9 cellular contexts compared by ENCODE assay signal in the genomic region with DNA sequence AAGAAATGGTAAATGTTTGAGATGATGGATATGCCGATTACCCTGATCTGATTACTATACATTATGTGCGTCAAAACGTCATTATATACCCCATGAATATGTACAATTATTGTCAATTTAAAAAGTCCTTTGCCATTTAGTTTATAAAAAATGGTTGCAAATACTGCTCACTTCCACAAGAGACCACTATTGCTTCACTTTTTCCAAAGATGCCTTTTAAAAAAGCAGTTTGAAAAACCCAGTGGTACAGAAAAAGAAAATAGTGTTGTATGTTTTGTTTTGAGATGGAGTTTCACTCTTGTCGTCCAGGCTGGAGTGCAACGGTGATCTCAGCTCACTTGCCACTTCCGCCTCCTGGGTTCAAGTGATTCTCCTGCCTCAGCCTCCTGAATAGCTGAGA. TPM values are rescaled to one million over a fixed set of nuclear protein-coding genes. Genes with fewer than 3 reads are reported as not detected.
A peak's percentile ranks its signal among the peaks of the same experiment; 100 is the strongest.
DNase-seq lines count a peak whose midpoint lies in the region; TF ChIP-seq lines count a peak whose summit lies in the region.
"Had no signal": no experiment of that assay in that cellular context is flagged by ENCODE, and none has a peak within 500 bp of the region (broad histone marks: within the 10 kb centered on the region; RNA-seq: fewer than 3 reads in every experiment).

No MANE protein-coding gene starts in this region.

- no peaks in the 10 kb centered on the region for H3K36me3 ChIP-seq in H7 (replicated peaks; ENCODE audit: control insufficient read depth, insufficient read depth, low read length)

- H3K27me3 ChIP-seq in HL-60 (ENCODE audit: insufficient read depth, poor library complexity, severe bottlenecking) (no peaks in the 10 kb centered on the region), H7 (ENCODE audit: control insufficient read depth, insufficient read depth, low read length) (no peaks in the 10 kb centered on the region)

- H3K27ac ChIP-seq in HL-60 (replicated peaks): no peak overlapping the region

- H3K4me3 ChIP-seq in HL-60 (replicated peaks; ENCODE audit: insufficient read depth, low read length) (no peak overlapping the region), astrocyte of the cerebellum (ENCODE audit: low read depth, low read length) (no peak overlapping the region), H7 (ENCODE audit: insufficient read depth, low read depth, low read length) (no peak overlapping the region)

- in situ Hi-C loops in astrocyte of the cerebellum (cut with HindIII; ENCODE audit: low sequenced_read_pairs): no loop called here

- DNase-seq in GM10266 (ENCODE audit: extremely low spot score): peak; percentile 45
- no peak for DNase-seq in HL-60 (ENCODE audit: low read depth in 1 of 2, low spot score in 1 of 2)
- DNase-seq in astrocyte of the cerebellum (ENCODE audit: low read depth): peak; percentile 23
- peak; percentile 53 for DNase-seq in middle frontal gyrus (ENCODE audit: extremely low spot score, low spot score)
- DNase-seq in stimulated activated CD4-positive, alpha-beta T cell treated with anti-CD3 and anti-CD28 coated beads, Interleukin-2, amount 100 ng/mL, for 48 hours: no peak
- no peak for DNase-seq in iPS-NIHi7 (ENCODE audit: extremely low spot score)
- DNase-seq in effector CD4-positive, alpha-beta T cell: no peak
- no peak for DNase-seq in H7
- DNase-seq: naive B cell had no signal

- peak; percentile 41 for TF ChIP-seq CTCF in GM10266 (IDR thresholded peaks at IDR 0.05; ENCODE audit: control insufficient read depth, insufficient read depth, low read depth, missing control alignments)
- peak; percentile 34 for TF ChIP-seq CTCF in HL-60 (IDR thresholded peaks at IDR 0.05; ENCODE audit: insufficient read depth, low read length)
- peak; percentile 39 for TF ChIP-seq CTCF in astrocyte of the cerebellum (IDR thresholded peaks at IDR 0.05; ENCODE audit: low read depth, low read length, missing control alignments)

RNA-seq across cellular contexts. Expression of gene EDEM1, which starts 39.3 kb away (rescaled TPM):
- total RNA-seq in H7 (2014; rRNA removed; shearing (Covaris generic)): 12.6 and 13.2 TPM in 2 replicates

Comparison
In these comparisons a context has a peak if more than half of its experiments do, and no peak if none do; other contexts are left out.
1. DNase-seq: peak in GM10266 (single experiment), astrocyte of the cerebellum (single experiment) and middle frontal gyrus (single experiment); none in HL-60 (0 of 2), stimulated activated CD4-positive, alpha-beta T cell treated with anti-CD3 and anti-CD28 coated beads, Interleukin-2, amount 100 ng/mL, for 48 hours (0 of 2), iPS-NIHi7 (single experiment), effector CD4-positive, alpha-beta T cell (single experiment) and H7 (single experiment).
2. Peak in every context shown above with its lines, with median percentiles within 50 percentile points of each other: CTCF ChIP-seq.